In genomic region chr22:46612904-46613605, GRCh38 we compare ENCODE assay signal across 9 cellular contexts. TPM values are rescaled to one million over a fixed set of nuclear protein-coding genes. Genes with fewer than 3 reads are reported as not detected.
DNase-seq lines count a peak whose midpoint lies in the region; ATAC-seq and TF ChIP-seq lines count a peak whose summit lies in the region.
"Had no signal": no experiment of that assay in that cellular context is flagged by ENCODE, and none has a peak within 500 bp of the region (broad histone marks: within the 10 kb centered on the region; RNA-seq: fewer than 3 reads in every experiment).

No MANE protein-coding gene starts in this region.

- H3K4me1 Mint-ChIP-seq in activated naive CD4-positive, alpha-beta T cell treated with anti-CD3 and anti-CD28 coated beads for 36 hours (ENCODE audit: low read depth): peaks cover 26% of the 10 kb centered on the region

- peak; percentile 60 for DNase-seq in activated naive CD4-positive, alpha-beta T cell treated with anti-CD3 and anti-CD28 coated beads for 36 hours
- DNase-seq in mucosa of descending colon (peak in 2 of 3 donors; percentile 55 to 78), transverse colon (peak; percentile 69)
- DNase-seq: NCI-H2081 treated with DMSO at 0.1 percent for 48 hours had no signal

- peak overlapping the region; percentile 91 for H3K27ac Mint-ChIP-seq in activated naive CD4-positive, alpha-beta T cell treated with anti-CD3 and anti-CD28 coated beads for 36 hours

- TF ChIP-seq CTCF in mucosa of descending colon (IDR thresholded peaks at IDR 0.05) (no peak), transverse colon (IDR thresholded peaks at IDR 0.05) (no peak)

- no peaks in the 10 kb centered on the region for H3K27me3 Mint-ChIP-seq in activated naive CD4-positive, alpha-beta T cell treated with anti-CD3 and anti-CD28 coated beads for 36 hours (ENCODE audit: low read depth)

- no peaks in the 10 kb centered on the region for H3K27me3 ChIP-seq in transverse colon
- H3K27me3 ChIP-seq: adrenal gland had no signal

- peak overlapping the region; percentile 85 for H3K4me3 Mint-ChIP-seq in activated naive CD4-positive, alpha-beta T cell treated with anti-CD3 and anti-CD28 coated beads for 36 hours

- H3K27ac ChIP-seq in transverse colon: peak overlapping the region; percentile 50 to 65 (median 62)

- no peaks in the 10 kb centered on the region for H3K36me3 Mint-ChIP-seq in activated naive CD4-positive, alpha-beta T cell treated with anti-CD3 and anti-CD28 coated beads for 36 hours (ENCODE audit: low read depth)

- H3K9me3 Mint-ChIP-seq in activated naive CD4-positive, alpha-beta T cell treated with anti-CD3 and anti-CD28 coated beads for 36 hours: no peaks in the 10 kb centered on the region

- H3K36me3 ChIP-seq in mucosa of descending colon (ENCODE audit: low read depth): no peaks in the 10 kb centered on the region
- H3K36me3 ChIP-seq in transverse colon: no peaks in the 10 kb centered on the region
- H3K36me3 ChIP-seq: adrenal gland had no signal

- intact Hi-C loops in activated naive CD4-positive, alpha-beta T cell treated with anti-CD3 and anti-CD28 coated beads for 36 hours (cut with micrococcal nuclease): loop anchor here (1.0 to 5.0 kb wide), 4 partner anchors 21 to 178 kb away; partner anchors contain the start of gene CERK
- intact Hi-C loops in mucosa of descending colon (cut with DNase I, micrococcal nuclease): no loop called here
- intact Hi-C loops in transverse colon (cut with DNase I; ENCODE audit: low total_unique reads): no loop called here

- CTCF ChIA-PET in activated naive CD4-positive, alpha-beta T cell treated with anti-CD3 and anti-CD28 coated beads for 36 hours (lab: Charles Lee): interaction anchor here (0.6 kb wide), 2 partner anchors 66 to 536 kb away, joined by 3 to 4 read pairs; no protein-coding TSS in a partner anchor

- H3K4me3 ChIP-seq in mucosa of descending colon: no peak overlapping the region
- H3K4me3 ChIP-seq in transverse colon: peak overlapping the region in 1 of 4 donors; percentile 9
- H3K4me3 ChIP-seq: adrenal gland had no signal

- TF ChIP-seq EP300 in transverse colon (IDR thresholded peaks at IDR 0.05; ENCODE audit: low read depth): no peak

- H3K9me3 ChIP-seq in mucosa of descending colon: no peaks in the 10 kb centered on the region
- no peaks in the 10 kb centered on the region for H3K9me3 ChIP-seq in transverse colon
- H3K9me3 ChIP-seq: adrenal gland had no signal

- peak; percentile 46; the same call in 2 of the 3 replicates for ATAC-seq in SK-N-SH treated with all-trans-retinoic acid at 6 μM for 48 hours
- peak; percentile 43 for ATAC-seq in mucosa of descending colon
- no peak for ATAC-seq in GM21515 (IDR thresholded peaks at IDR 0.05; ENCODE audit: unreplicated experiment)
- ATAC-seq in GM21529 (IDR thresholded peaks at IDR 0.05; ENCODE audit: unreplicated experiment): no peak
- no peak for ATAC-seq in HG03457 (IDR thresholded peaks at IDR 0.05; ENCODE audit: unreplicated experiment)

- H3K4me1 ChIP-seq in mucosa of descending colon (ENCODE audit: low read depth) (peaks cover 49% of the 10 kb centered on the region), transverse colon (peaks cover 20 to 54% (median 46%) of the 10 kb centered on the region in 4 donors)

- TF ChIP-seq POLR2A in transverse colon (IDR thresholded peaks at IDR 0.05): peak; percentile 15

- in situ Hi-C loops in transverse colon (cut with MboI; ENCODE audit: low pct_ligation_motif_present in 1 of 4, low pct_unique_long_range_greater_than_20kb in 1 of 4, low sequenced_read_pairs in 3 of 4): no loop called here

- WGBS in transverse colon (ENCODE audit: low coverage in 1 of 2), 2 donors: 55% methylated on average over 21 of the region's 23 CpGs; no CpG with 5 or more reads in 1 of the 2 donors

TF ChIP-seq in SK-N-SH treated with all-trans-retinoic acid at 6 μM for 48 hours, 23 proteins besides CTCF, POLR2A, EP300 and RAD21:
- TF ChIP-seq TCF4 (CRISPR knock-in tag; IDR thresholded peaks at IDR 0.05; ENCODE audit: borderline replicate concordance) (peak; percentile 66; the same call in 1 of the 2 replicates), BACH2 (CRISPR knock-in tag; IDR thresholded peaks at IDR 0.05; ENCODE audit: borderline replicate concordance) (no peak)

RNA-seq across cellular contexts. Expression of gene GRAMD4, which starts 7.1 kb away (rescaled TPM):
- total RNA-seq in activated naive CD4-positive, alpha-beta T cell treated with anti-CD3 and anti-CD28 coated beads for 36 hours: 10 to 100 TPM; 34.3 to 35.4 TPM
- total RNA-seq in mucosa of descending colon (100 to 1,000 TPM; 114 to 203 (median 197) TPM), transverse colon (100 to 1,000 TPM; 146 to 981 (median 258) TPM)

Comparison
In these comparisons a context has a peak if more than half of its experiments do, and no peak if none do; other contexts are left out.
1. ATAC-seq: peak in SK-N-SH treated with all-trans-retinoic acid at 6 μM for 48 hours (single experiment) and mucosa of descending colon (single experiment); none in GM21515 (single experiment), GM21529 (single experiment) and HG03457 (single experiment).
2. Peak in every context shown above with its lines, with median percentiles within 50 percentile points of each other: DNase-seq.